In genomic region chr11:117960406-117960805, GRCh38 we compare ENCODE assay signal across 1 cellular context.
TF ChIP-seq lines count a peak whose summit lies in the region.

No MANE protein-coding gene starts in this region.

TF ChIP-seq in K562, 482 proteins besides CTCF, POLR2A, EP300 and RAD21:
- TF ChIP-seq, protein P1, sequence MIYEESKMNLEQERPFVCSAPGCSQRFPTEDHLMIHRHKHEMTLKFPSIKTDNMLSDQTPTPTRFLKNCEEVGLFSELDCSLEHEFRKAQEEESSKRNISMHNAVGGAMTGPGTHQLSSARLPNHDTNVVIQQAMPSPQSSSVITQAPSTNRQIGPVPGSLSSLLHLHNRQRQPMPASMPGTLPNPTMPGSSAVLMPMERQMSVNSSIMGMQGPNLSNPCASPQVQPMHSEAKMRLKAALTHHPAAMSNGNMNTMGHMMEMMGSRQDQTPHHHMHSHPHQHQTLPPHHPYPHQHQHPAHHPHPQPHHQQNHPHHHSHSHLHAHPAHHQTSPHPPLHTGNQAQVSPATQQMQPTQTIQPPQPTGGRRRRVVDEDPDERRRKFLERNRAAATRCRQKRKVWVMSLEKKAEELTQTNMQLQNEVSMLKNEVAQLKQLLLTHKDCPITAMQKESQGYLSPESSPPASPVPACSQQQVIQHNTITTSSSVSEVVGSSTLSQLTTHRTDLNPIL (CRISPR knock-in tag; IDR thresholded peaks at IDR 0.05): no peak
- TF ChIP-seq ARID2 (IDR thresholded peaks at IDR 0.05): no peak
- TF ChIP-seq, protein P2, sequence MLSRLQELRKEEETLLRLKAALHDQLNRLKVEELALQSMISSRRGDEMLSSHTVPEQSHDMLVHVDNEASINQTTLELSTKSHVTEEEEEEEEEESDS (CRISPR knock-in tag; IDR thresholded peaks at IDR 0.05): no peak
- TF ChIP-seq CGGBP1 (CRISPR knock-in tag; IDR thresholded peaks at IDR 0.05): no peak
- TF ChIP-seq, protein P3, sequence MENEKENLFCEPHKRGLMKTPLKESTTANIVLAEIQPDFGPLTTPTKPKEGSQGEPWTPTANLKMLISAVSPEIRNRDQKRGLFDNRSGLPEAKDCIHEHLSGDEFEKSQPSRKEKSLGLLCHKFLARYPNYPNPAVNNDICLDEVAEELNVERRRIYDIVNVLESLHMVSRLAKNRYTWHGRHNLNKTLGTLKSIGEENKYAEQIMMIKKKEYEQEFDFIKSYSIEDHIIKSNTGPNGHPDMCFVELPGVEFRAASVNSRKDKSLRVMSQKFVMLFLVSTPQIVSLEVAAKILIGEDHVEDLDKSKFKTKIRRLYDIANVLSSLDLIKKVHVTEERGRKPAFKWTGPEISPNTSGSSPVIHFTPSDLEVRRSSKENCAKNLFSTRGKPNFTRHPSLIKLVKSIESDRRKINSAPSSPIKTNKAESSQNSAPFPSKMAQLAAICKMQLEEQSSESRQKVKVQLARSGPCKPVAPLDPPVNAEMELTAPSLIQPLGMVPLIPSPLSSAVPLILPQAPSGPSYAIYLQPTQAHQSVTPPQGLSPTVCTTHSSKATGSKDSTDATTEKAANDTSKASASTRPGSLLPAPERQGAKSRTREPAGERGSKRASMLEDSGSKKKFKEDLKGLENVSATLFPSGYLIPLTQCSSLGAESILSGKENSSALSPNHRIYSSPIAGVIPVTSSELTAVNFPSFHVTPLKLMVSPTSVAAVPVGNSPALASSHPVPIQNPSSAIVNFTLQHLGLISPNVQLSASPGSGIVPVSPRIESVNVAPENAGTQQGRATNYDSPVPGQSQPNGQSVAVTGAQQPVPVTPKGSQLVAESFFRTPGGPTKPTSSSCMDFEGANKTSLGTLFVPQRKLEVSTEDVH (IDR thresholded peaks at IDR 0.05; ENCODE audit: low read depth, partially characterized antibody): no peak
- no peak for TF ChIP-seq PHF20 (IDR thresholded peaks at IDR 0.05; ENCODE audit: partially characterized antibody)
- no peak for TF ChIP-seq RBBP5 (IDR thresholded peaks at IDR 0.05; ENCODE audit: borderline replicate concordance, insufficient read depth, low read length, poor library complexity, severe bottlenecking)
- TF ChIP-seq ZNF586 (CRISPR knock-in tag; conservative IDR thresholded peaks at IDR 0.05): no peak
- no peak for TF ChIP-seq ID3 (CRISPR knock-in tag; IDR thresholded peaks at IDR 0.05)
- TF ChIP-seq ID3 (tag; IDR thresholded peaks at IDR 0.05): no peak
- no peak for TF ChIP-seq SAFB (IDR thresholded peaks at IDR 0.05; ENCODE audit: borderline replicate concordance, low read depth, low read length)
- TF ChIP-seq SIN3A (IDR thresholded peaks at IDR 0.05; ENCODE audit: borderline replicate concordance in 2 of 2, control insufficient read depth in 1 of 2, low read depth in 2 of 2, low read length in 2 of 2): no peak
- TF ChIP-seq, protein P4, sequence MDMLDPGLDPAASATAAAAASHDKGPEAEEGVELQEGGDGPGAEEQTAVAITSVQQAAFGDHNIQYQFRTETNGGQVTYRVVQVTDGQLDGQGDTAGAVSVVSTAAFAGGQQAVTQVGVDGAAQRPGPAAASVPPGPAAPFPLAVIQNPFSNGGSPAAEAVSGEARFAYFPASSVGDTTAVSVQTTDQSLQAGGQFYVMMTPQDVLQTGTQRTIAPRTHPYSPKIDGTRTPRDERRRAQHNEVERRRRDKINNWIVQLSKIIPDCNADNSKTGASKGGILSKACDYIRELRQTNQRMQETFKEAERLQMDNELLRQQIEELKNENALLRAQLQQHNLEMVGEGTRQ (CRISPR knock-in tag; IDR thresholded peaks at IDR 0.05): no peak
- TF ChIP-seq ZNF75A (CRISPR knock-in tag; IDR thresholded peaks at IDR 0.05): no peak
- no peak for TF ChIP-seq CHD7 (IDR thresholded peaks at IDR 0.05; ENCODE audit: low read depth, low read length)
